23 cellular contexts compared by ENCODE assay signal in genomic region chr3:3151513-3151912, GRCh38. TPM values are rescaled to one million over a fixed set of nuclear protein-coding genes. Genes with fewer than 3 reads are reported as not detected.
"Had no signal": no experiment of that assay in that cellular context is flagged by ENCODE, and none has a peak within 500 bp of the region (broad histone marks: within the 10 kb centered on the region; RNA-seq: fewer than 3 reads in every experiment).

No MANE protein-coding gene starts in this region.

- H3K27ac Mint-ChIP-seq: dendritic cell treated with granulocyte-macrophage colony-stimulating factor and Interleukin-4, amounts not matched to agents 40 ng/mL and 50 ng/mL, for 4 days; memory B cell; stimulated activated memory B cell treated with anti-CD40 and anti-IgM and Interleukin-4, amounts not matched to agents 10 μg/mL and 1 μg/mL and 100 μg/mL, for 72 hours had no signal

- H3K4me3 Mint-ChIP-seq: activated CD8-positive, alpha-beta memory T cell treated with anti-CD3 and anti-CD28 coated beads, Interleukin-2, amount 10 ng/mL, durations not matched to agents 7 days and 5 days; dendritic cell treated with granulocyte-macrophage colony-stimulating factor and Interleukin-4, amounts not matched to agents 40 ng/mL and 50 ng/mL, for 4 days; memory B cell; naive B cell; stimulated activated memory B cell treated with anti-CD40 and anti-IgM and Interleukin-4, amounts not matched to agents 10 μg/mL and 1 μg/mL and 100 μg/mL, for 72 hours had no signal

- H3K27ac ChIP-seq: esophagus squamous epithelium, heart right ventricle, left ventricle myocardium inferior, parathyroid adenoma, sigmoid colon, thoracic aorta, upper lobe of right lung had no signal

- H3K9me3 Mint-ChIP-seq: dendritic cell treated with granulocyte-macrophage colony-stimulating factor and Interleukin-4, amounts not matched to agents 40 ng/mL and 50 ng/mL, for 4 days; memory B cell; naive B cell; stimulated activated memory B cell treated with anti-CD40 and anti-IgM and Interleukin-4, amounts not matched to agents 10 μg/mL and 1 μg/mL and 100 μg/mL, for 72 hours had no signal

- H3K4me1 ChIP-seq: esophagus squamous epithelium, parathyroid adenoma, sigmoid colon had no signal

- ATAC-seq: activated CD4-positive, CD25-positive, alpha-beta regulatory T cell treated with anti-CD3 and anti-CD28 coated beads, Interleukin-2, amount 50 U/mL, for 24 hours; activated CD8-positive, alpha-beta memory T cell treated with anti-CD3 and anti-CD28 coated beads, Interleukin-2, amount 10 ng/mL, durations not matched to agents 7 days and 5 days; heart right ventricle; stimulated activated memory B cell treated with anti-CD40 and anti-IgM and Interleukin-4, amounts not matched to agents 10 μg/mL and 1 μg/mL and 100 μg/mL, for 72 hours; upper lobe of right lung had no signal

- H3K27me3 Mint-ChIP-seq: activated CD8-positive, alpha-beta memory T cell treated with anti-CD3 and anti-CD28 coated beads, Interleukin-2, amount 10 ng/mL, durations not matched to agents 7 days and 5 days; dendritic cell treated with granulocyte-macrophage colony-stimulating factor and Interleukin-4, amounts not matched to agents 40 ng/mL and 50 ng/mL, for 4 days; memory B cell; naive B cell; stimulated activated memory B cell treated with anti-CD40 and anti-IgM and Interleukin-4, amounts not matched to agents 10 μg/mL and 1 μg/mL and 100 μg/mL, for 72 hours had no signal

- DNase-seq: activated CD8-positive, alpha-beta memory T cell treated with anti-CD3 and anti-CD28 coated beads, Interleukin-2, amount 10 ng/mL, durations not matched to agents 7 days and 5 days; activated naive CD4-positive, alpha-beta T cell treated with anti-CD3 and anti-CD28 coated beads, Interleukin-2, amount 50 U/mL, for 16 hours; amniotic stem cell; effector memory CD4-positive, alpha-beta T cell; esophagus squamous epithelium; heart right ventricle; kidney glomerular epithelial cell; left ventricle myocardium inferior; naive B cell; sigmoid colon; SK-N-SH; spleen; stimulated activated CD4-positive, alpha-beta T cell treated with anti-CD3 and anti-CD28 coated beads, Interleukin-4, amount 100 ng/mL, for 4 hours; T-helper 1 cell; T-helper 9 cell; upper lobe of right lung had no signal

- H3K9me3 ChIP-seq: esophagus squamous epithelium, heart right ventricle, left ventricle myocardium inferior, sigmoid colon, SK-N-SH, spleen, thoracic aorta, upper lobe of right lung had no signal

- H3K27me3 ChIP-seq: esophagus squamous epithelium, heart right ventricle, sigmoid colon, spleen, upper lobe of right lung had no signal

- H3K4me3 ChIP-seq: esophagus squamous epithelium, heart right ventricle, left ventricle myocardium inferior, sigmoid colon, spleen, thoracic aorta, upper lobe of right lung had no signal

RNA-seq across cellular contexts. Expression of gene IL5RA, which starts 41.3 kb away (rescaled TPM):
- total RNA-seq: activated CD8-positive, alpha-beta memory T cell treated with anti-CD3 and anti-CD28 coated beads, Interleukin-2, amount 10 ng/mL, durations not matched to agents 7 days and 5 days; chondrocyte; left ventricle myocardium inferior had no signal
- polyA plus RNA-seq: SK-N-SH had no signal
